Comparison of ENCODE assay signal across 1 cellular context in genomic region chr19:556611-557382, GRCh38.
TF ChIP-seq lines count a peak whose summit lies in the region.

No MANE protein-coding gene starts in this region.

TF ChIP-seq in K562, 482 proteins besides CTCF, POLR2A, EP300 and RAD21 (continued from another document):
- TF ChIP-seq MGA (IDR thresholded peaks at IDR 0.05) = peak; percentile 44; the same call in 1 of the 2 replicates
- peak; percentile 48; the same call in 1 of the 2 replicates for TF ChIP-seq CREB1 (IDR thresholded peaks at IDR 0.05)
- no peak for TF ChIP-seq CREB1 (CRISPR knock-in tag; IDR thresholded peaks at IDR 0.05)
- TF ChIP-seq ZNF507 (tag; conservative IDR thresholded peaks at IDR 0.05) = no peak
- TF ChIP-seq, protein P1, sequence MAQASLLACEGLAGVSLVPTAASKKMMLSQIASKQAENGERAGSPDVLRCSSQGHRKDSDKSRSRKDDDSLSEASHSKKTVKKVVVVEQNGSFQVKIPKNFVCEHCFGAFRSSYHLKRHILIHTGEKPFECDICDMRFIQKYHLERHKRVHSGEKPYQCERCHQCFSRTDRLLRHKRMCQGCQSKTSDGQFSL (CRISPR knock-in tag; IDR thresholded peaks at IDR 0.05) = no peak
- TF ChIP-seq, protein P1 (tag; IDR thresholded peaks at IDR 0.05) = 0 out of 4 replicates have a peak, but pooled peaks of 1 of the 2 experiments have one; percentile 20
- no peak for TF ChIP-seq HNRNPLL (IDR thresholded peaks at IDR 0.05; ENCODE audit: low read depth, low read length, poor library complexity, severe bottlenecking)
- TF ChIP-seq RBFOX2 (IDR thresholded peaks at IDR 0.05; ENCODE audit: low read depth, low read length) = peak; percentile 9; the same call in 1 of the 2 replicates
- TF ChIP-seq CREM (IDR thresholded peaks at IDR 0.05; ENCODE audit: low read depth) = peak; percentile 77
- TF ChIP-seq NFIC (IDR thresholded peaks at IDR 0.05) = peak; percentile 42
- peak; percentile 29; the same call in 1 of the 2 replicates for TF ChIP-seq EGR1 (conservative IDR thresholded peaks at IDR 0.05)
- TF ChIP-seq KLF16 (IDR thresholded peaks at IDR 0.05) = peak; percentile 28
- TF ChIP-seq ZNF140 (CRISPR knock-in tag; IDR thresholded peaks at IDR 0.05) = no peak
- no peak for TF ChIP-seq ATF1 (CRISPR knock-in tag; IDR thresholded peaks at IDR 0.05)
- TF ChIP-seq ATF1 (tag; IDR thresholded peaks at IDR 0.05) = peak; percentile 62
- TF ChIP-seq, protein P2, sequence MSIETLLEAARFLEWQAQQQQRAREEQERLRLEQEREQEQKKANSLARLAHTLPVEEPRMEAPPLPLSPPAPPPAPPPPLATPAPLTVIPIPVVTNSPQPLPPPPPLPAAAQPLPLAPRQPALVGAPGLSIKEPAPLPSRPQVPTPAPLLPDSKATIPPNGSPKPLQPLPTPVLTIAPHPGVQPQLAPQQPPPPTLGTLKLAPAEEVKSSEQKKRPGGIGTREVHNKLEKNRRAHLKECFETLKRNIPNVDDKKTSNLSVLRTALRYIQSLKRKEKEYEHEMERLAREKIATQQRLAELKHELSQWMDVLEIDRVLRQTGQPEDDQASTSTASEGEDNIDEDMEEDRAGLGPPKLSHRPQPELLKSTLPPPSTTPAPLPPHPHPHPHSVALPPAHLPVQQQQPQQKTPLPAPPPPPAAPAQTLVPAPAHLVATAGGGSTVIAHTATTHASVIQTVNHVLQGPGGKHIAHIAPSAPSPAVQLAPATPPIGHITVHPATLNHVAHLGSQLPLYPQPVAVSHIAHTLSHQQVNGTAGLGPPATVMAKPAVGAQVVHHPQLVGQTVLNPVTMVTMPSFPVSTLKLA (conservative IDR thresholded peaks at IDR 0.05) = peak in 1 of 2 experiments; percentile 54; a peak in 1 of 4 replicates
- TF ChIP-seq ZNF518B (CRISPR knock-in tag; IDR thresholded peaks at IDR 0.05) = no peak
- 0 out of 2 replicates have a peak, but pooled peaks have one; percentile 58 for TF ChIP-seq ZBTB7A (IDR thresholded peaks at IDR 0.05; ENCODE audit: borderline replicate concordance, control insufficient read depth, low read depth, low read length)
- TF ChIP-seq TCFL5 (CRISPR knock-in tag; conservative IDR thresholded peaks at IDR 0.05) = no peak
- TF ChIP-seq ETV6 (IDR thresholded peaks at IDR 0.05; ENCODE audit: borderline replicate concordance in 1 of 2, low read depth in 2 of 2, low read length in 1 of 2) = no peak
- TF ChIP-seq ETV6 (CRISPR knock-in tag; IDR thresholded peaks at IDR 0.05; ENCODE audit: borderline replicate concordance) = no peak
- TF ChIP-seq MTA1 (IDR thresholded peaks at IDR 0.05; ENCODE audit: borderline replicate concordance) = no peak
- TF ChIP-seq ZNF592 (IDR thresholded peaks at IDR 0.05) = peak; percentile 68; the same call in 1 of the 2 replicates
- no peak for TF ChIP-seq BRD9 (IDR thresholded peaks at IDR 0.05; ENCODE audit: low read depth, partially characterized antibody)
- 0 out of 2 replicates have a peak, but pooled peaks have one; percentile 2 for TF ChIP-seq KAT7 (CRISPR knock-in tag; IDR thresholded peaks at IDR 0.05; ENCODE audit: borderline replicate concordance)
- TF ChIP-seq JUND (IDR thresholded peaks at IDR 0.05; ENCODE audit: borderline replicate concordance, low read depth, low read length) = no peak
- no peak for TF ChIP-seq JUND (tag; IDR thresholded peaks at IDR 0.05; ENCODE audit: borderline replicate concordance, low read depth, low read length)
- no peak for TF ChIP-seq NR0B1 (IDR thresholded peaks at IDR 0.05; ENCODE audit: partially characterized antibody)
- TF ChIP-seq SUPT5H (IDR thresholded peaks at IDR 0.05) = 0 out of 2 replicates have a peak, but pooled peaks have one; percentile 2
TF ChIP-seq in K562: peak in this region for 16.
